Comparison of ENCODE assay signal across 19 cellular contexts in the genomic region with DNA sequence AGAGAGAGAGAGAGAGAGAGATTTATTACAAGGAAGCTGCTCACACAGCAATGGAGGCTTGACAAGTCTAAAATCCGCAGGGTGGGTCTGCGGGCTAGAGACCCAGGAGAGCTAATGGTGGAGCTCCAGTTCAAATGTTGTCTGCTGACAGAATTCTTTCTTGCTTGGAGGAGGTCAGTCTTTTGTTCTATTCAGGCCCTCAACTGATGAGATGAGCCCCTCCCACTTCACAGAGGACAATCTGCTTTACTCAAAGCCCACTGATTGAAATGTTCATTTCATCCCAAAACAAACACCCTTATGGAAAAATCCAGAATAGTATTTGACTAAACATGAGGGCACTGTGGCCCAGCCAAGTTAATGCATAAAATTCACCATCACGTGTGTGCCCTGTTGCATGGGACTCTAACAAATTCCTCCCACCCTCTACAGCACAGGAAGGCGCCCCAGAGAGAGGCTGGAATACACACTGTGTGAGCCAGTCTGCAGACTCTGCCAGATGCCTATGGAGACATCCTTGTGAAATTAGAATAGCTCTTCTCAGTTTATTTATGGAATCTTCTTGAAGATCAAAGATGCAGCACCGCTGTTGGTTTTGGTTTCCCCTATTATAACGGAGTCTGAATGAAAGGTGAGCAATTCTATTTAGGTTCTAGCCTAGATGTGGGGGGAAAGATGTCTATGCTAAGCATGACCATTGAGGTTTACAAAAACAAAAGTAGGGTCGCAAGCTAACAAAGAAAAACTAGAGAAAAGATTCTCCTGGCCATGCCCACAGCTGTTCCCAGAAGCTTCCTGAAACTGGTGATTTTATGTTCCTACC.
DNase-seq lines count a peak whose midpoint lies in the region; ATAC-seq, FAIRE-seq and TF ChIP-seq lines count a peak whose summit lies in the region.
"Had no signal": no experiment of that assay in that cellular context is flagged by ENCODE, and none has a peak within 500 bp of the region (broad histone marks: within the 10 kb centered on the region; RNA-seq: fewer than 3 reads in every experiment).

No MANE protein-coding gene starts in this region.

- no peak overlapping the region for H2BK120ac ChIP-seq in H9 (ENCODE audit: low read depth, low read length, poor library complexity, severe bottlenecking)
- no peak overlapping the region for H2BK120ac ChIP-seq in neuronal stem cell (ENCODE audit: low read depth, low read length)

- H3K9me3 ChIP-seq in H9 (ENCODE audit: control insufficient read depth, low read depth, low read length) (no peaks in the 10 kb centered on the region), neuronal stem cell (replicated peaks in 1 of 2; ENCODE audit: control insufficient read depth in 2 of 2, insufficient read depth in 1 of 2, low read depth in 1 of 2, low read length in 2 of 2) (no peaks in the 10 kb centered on the region), osteoblast (ENCODE audit: low read depth, low read length) (no peaks in the 10 kb centered on the region)
- H3K9me3 ChIP-seq: BE2C, body of pancreas, right atrium auricular region, SJCRH30 had no signal

- H2BK12ac ChIP-seq in H9 (ENCODE audit: insufficient read length, low read depth, low read length) (no peak overlapping the region), neuronal stem cell (ENCODE audit: low read length) (no peak overlapping the region)

- H3K14ac ChIP-seq in H9 (ENCODE audit: insufficient read depth, low read length) (no peak overlapping the region), neuronal stem cell (ENCODE audit: low read length) (no peak overlapping the region)

- no peaks in the 10 kb centered on the region; a peak in 2 of 5 replicates for H3K9me3 Mint-ChIP-seq in H9

- H3K4me1 Mint-ChIP-seq in H9: peaks cover 8 to 20% of the 10 kb centered on the region in 2 experiments

- H3K79me2 ChIP-seq in H9 (ENCODE audit: insufficient read depth, low read length): no peaks in the 10 kb centered on the region
- no peaks in the 10 kb centered on the region for H3K79me2 ChIP-seq in osteoblast (ENCODE audit: insufficient read depth, low read length)

- H3K23ac ChIP-seq in H9 (ENCODE audit: insufficient read length, low read depth, low read length) (no peak overlapping the region), neuronal stem cell (ENCODE audit: low read depth, low read length, poor library complexity) (no peak overlapping the region)

- no peak overlapping the region for H2AFZ ChIP-seq in H9 (ENCODE audit: low read length)
- peak overlapping the region; percentile 11 for H2AFZ ChIP-seq in neuronal stem cell (ENCODE audit: low read length)
- H2AFZ ChIP-seq in osteoblast (ENCODE audit: low read length): no peak overlapping the region
- H2AFZ ChIP-seq: GM23248 had no signal

- H4K91ac ChIP-seq in H9 (ENCODE audit: insufficient read length, low read depth, low read length) (no peak overlapping the region), neuronal stem cell (ENCODE audit: low read depth, low read length, poor library complexity) (no peak overlapping the region)

- H3K4me3 ChIP-seq in neuronal stem cell (ENCODE audit: low read length in 2 of 2) (no peak overlapping the region), osteoblast (ENCODE audit: insufficient read depth, low read length) (no peak overlapping the region)
- H3K4me3 ChIP-seq: body of pancreas, GM23248, right atrium auricular region, SJCRH30 had no signal

- H4K8ac ChIP-seq in H9 (replicated peaks; ENCODE audit: insufficient read length, low read depth, low read length) (no peak overlapping the region), neuronal stem cell (ENCODE audit: low read depth, low read length) (no peak overlapping the region)

- no peak overlapping the region for H3K4me3 Mint-ChIP-seq in H9
- H3K4me3 Mint-ChIP-seq: activated naive CD4-positive, alpha-beta T cell treated with anti-CD3 and anti-CD28 coated beads, Interleukin-2, amount 50 U/mL, for 24 hours had no signal

- TF ChIP-seq CTCF in H9 (conservative IDR thresholded peaks at IDR 0.05): no peak
- TF ChIP-seq CTCF in osteoblast (IDR thresholded peaks at IDR 0.05; ENCODE audit: extremely low read depth, low read depth, low read length): no peak

- H4K20me1 ChIP-seq in H9 (ENCODE audit: control insufficient read depth, insufficient read depth, insufficient read length) (no peaks in the 10 kb centered on the region), osteoblast (ENCODE audit: insufficient read depth, low read length) (no peaks in the 10 kb centered on the region)

- H3K18ac ChIP-seq in H9 (ENCODE audit: insufficient read length, low read depth, low read length) (no peak overlapping the region), neuronal stem cell (ENCODE audit: low read length) (no peak overlapping the region)

- FAIRE-seq in GM19239 (lab: Jason Lieb, UNC): peak; percentile 96
- FAIRE-seq in HTR-8/SVneo (lab: Jason Lieb, UNC): no peak

- H2AK5ac ChIP-seq in H9 (ENCODE audit: insufficient read length, low read length): no peak overlapping the region
- H2AK5ac ChIP-seq in neuronal stem cell (ENCODE audit: low read depth, low read length): no peak overlapping the region

- H3K9ac ChIP-seq in H9 (ENCODE audit: extremely low read depth, insufficient read length, low read length) (no peak overlapping the region), neuronal stem cell (ENCODE audit: low read depth, low read length, poor library complexity) (no peak overlapping the region)
- H3K9ac ChIP-seq: GM23248 had no signal

- H3K27ac Mint-ChIP-seq in H9: no peak overlapping the region; a peak in 1 of 7 replicates
- H3K27ac Mint-ChIP-seq: activated naive CD4-positive, alpha-beta T cell treated with anti-CD3 and anti-CD28 coated beads, Interleukin-2, amount 50 U/mL, for 24 hours had no signal

- peaks cover 0 to 7% (median 0%) of the 10 kb centered on the region in 3 experiments; a peak in 1 of 7 replicates for H3K36me3 Mint-ChIP-seq in H9 (ENCODE audit: insufficient read depth in 1 of 3, low read depth in 3 of 3)

- ATAC-seq in HG03432 (IDR thresholded peaks at IDR 0.05; ENCODE audit: unreplicated experiment): peak; percentile 10
- no peak for ATAC-seq in GM21360 (IDR thresholded peaks at IDR 0.05; ENCODE audit: unreplicated experiment)
- ATAC-seq: body of pancreas had no signal

- no peak for DNase-seq in GM19239 (ENCODE audit: insufficient read length, low spot score)
- peak; percentile 49 for DNase-seq in H9
- DNase-seq in neuronal stem cell (ENCODE audit: low spot score): no peak
- no peak for DNase-seq in HTR-8/SVneo (ENCODE audit: insufficient read length, low spot score)
- no peak for DNase-seq in stimulated activated naive CD4-positive, alpha-beta T cell treated with Interleukin-2 at 50 U/mL for 16 hours (lab: John Stamatoyannopoulos, UW)
- no peak for DNase-seq in osteoblast (ENCODE audit: insufficient read length, low spot score, missing footprints)
- DNase-seq: BE2C; body of pancreas; dermis blood vessel endothelial cell; DMS153; GM23248; NCI-H1694 treated with DMSO at 0.1 percent for 48 hours; NCI-H446; SJCRH30; stimulated activated CD4-positive, alpha-beta T cell treated with anti-CD3 and anti-CD28 coated beads, Interleukin-2, amount 100 ng/mL, for 24 hours had no signal

- H2BK5ac ChIP-seq in H9 (ENCODE audit: insufficient read length, low read length) (no peak overlapping the region), neuronal stem cell (ENCODE audit: low read length) (no peak overlapping the region)

- H3K4me2 ChIP-seq in H9 (ENCODE audit: insufficient read depth, insufficient read length, low read length): no peak overlapping the region
- no peak overlapping the region for H3K4me2 ChIP-seq in neuronal stem cell (ENCODE audit: insufficient read depth, low read length, poor library complexity, severe bottlenecking)
- no peak overlapping the region for H3K4me2 ChIP-seq in osteoblast (ENCODE audit: insufficient read depth, low read length)

- no CpG with 5 or more reads among the region's 7 CpGs for WGBS in H9 (ENCODE audit: extremely low coverage, insufficient read length, low lambda C conversion rate)
- WGBS in neuronal stem cell (ENCODE audit: extremely low coverage in 2 of 2, insufficient read length in 2 of 2, insufficient replicate concordance in 1 of 2), 2 donors: no CpG with 5 or more reads among the region's 7 CpGs

- no peak overlapping the region for H2BK20ac ChIP-seq in H9 (ENCODE audit: low read depth, low read length, poor library complexity, severe bottlenecking)

- H3K4ac ChIP-seq in H9 (ENCODE audit: low read depth, low read length): no peak overlapping the region
- no peak overlapping the region for H3K4ac ChIP-seq in neuronal stem cell (ENCODE audit: low read length)

- no peak overlapping the region for H3T11ph ChIP-seq in H9 (ENCODE audit: low read length)

- H3K27me3 ChIP-seq in H9 (ENCODE audit: insufficient read depth, low read length): no peaks in the 10 kb centered on the region
- H3K27me3 ChIP-seq in neuronal stem cell (ENCODE audit: control insufficient read depth in 3 of 3, insufficient read depth in 3 of 3, low read depth in 1 of 3, low read length in 3 of 3): peaks cover 0 to 3% (median 0%) of the 10 kb centered on the region in 3 experiments
- H3K27me3 ChIP-seq in osteoblast (ENCODE audit: insufficient read depth, low read length): no peaks in the 10 kb centered on the region
- H3K27me3 ChIP-seq: body of pancreas, right atrium auricular region, SJCRH30 had no signal

- H3K79me1 ChIP-seq in H9 (ENCODE audit: insufficient read depth, low read depth, low read length, poor library complexity, severe bottlenecking): no peaks in the 10 kb centered on the region
- H3K79me1 ChIP-seq in neuronal stem cell (ENCODE audit: low read depth, low read length): no peaks in the 10 kb centered on the region

- no peaks in the 10 kb centered on the region for H3K23me2 ChIP-seq in H9 (ENCODE audit: insufficient read length, low read depth, low read length, poor library complexity, severe bottlenecking)

- no peak overlapping the region for H3K56ac ChIP-seq in H9 (ENCODE audit: insufficient read length, low read depth, low read length)

- H4K5ac ChIP-seq in H9 (ENCODE audit: insufficient read length, low read depth, low read length): no peak overlapping the region

- H3K36me3 ChIP-seq in neuronal stem cell (replicated peaks in 1 of 2; ENCODE audit: control insufficient read depth in 2 of 2, insufficient read depth in 2 of 2, low read length in 2 of 2): no peaks in the 10 kb centered on the region
- H3K36me3 ChIP-seq in osteoblast (ENCODE audit: insufficient read depth, low read length): no peaks in the 10 kb centered on the region
- H3K36me3 ChIP-seq: BE2C, right atrium auricular region, SJCRH30 had no signal

- no peak overlapping the region for H2BK15ac ChIP-seq in H9 (ENCODE audit: low read depth, low read length)
- peak overlapping the region; percentile 3 for H2BK15ac ChIP-seq in neuronal stem cell (ENCODE audit: low read length)

- H3K27me3 Mint-ChIP-seq in H9 (ENCODE audit: low read depth): peaks cover 40% of the 10 kb centered on the region

- H3K27ac ChIP-seq in H9 (ENCODE audit: insufficient read length, low read depth, low read length) (no peak overlapping the region), neuronal stem cell (replicated peaks; ENCODE audit: low read length) (no peak overlapping the region), osteoblast (ENCODE audit: low read depth, low read length) (no peak overlapping the region)
- H3K27ac ChIP-seq: body of pancreas, GM23248, right atrium auricular region, SJCRH30 had no signal

- H3K4me1 ChIP-seq in H9 (ENCODE audit: insufficient read depth, low read length): peaks cover 4% of the 10 kb centered on the region; the same call in 1 of the 2 replicates
- H3K4me1 ChIP-seq in neuronal stem cell (ENCODE audit: control insufficient read depth in 2 of 2, insufficient read depth in 1 of 2, low read depth in 1 of 2, low read length in 2 of 2): peaks cover 0 to 5% of the 10 kb centered on the region in 2 donors
- no peaks in the 10 kb centered on the region for H3K4me1 ChIP-seq in osteoblast (ENCODE audit: insufficient read depth, low read length)
- H3K4me1 ChIP-seq: BE2C, body of pancreas, right atrium auricular region, SJCRH30 had no signal
